Comparison of ENCODE assay signal across 28 cellular contexts in the genomic region with DNA sequence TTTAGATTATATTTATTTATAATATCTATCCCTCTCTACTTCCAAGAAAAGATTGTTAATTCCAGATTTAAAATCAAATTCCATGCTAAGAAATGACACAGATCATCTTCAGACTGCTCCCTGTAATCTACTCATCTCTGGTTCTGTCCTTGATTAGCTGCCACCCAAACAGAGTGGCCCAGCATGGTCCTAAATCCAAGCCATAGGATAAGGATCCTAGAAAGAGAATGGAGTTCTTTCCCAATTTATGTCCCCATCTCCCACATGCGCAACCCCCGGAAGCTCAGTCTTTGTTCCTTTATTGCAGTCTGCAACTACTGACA.
"Had no signal": no experiment of that assay in that cellular context is flagged by ENCODE, and none has a peak within 500 bp of the region (broad histone marks: within the 10 kb centered on the region; RNA-seq: fewer than 3 reads in every experiment).

No MANE protein-coding gene starts in this region.

- H3K4me3 ChIP-seq: left lung, lower lobe of right lung, ovary, right atrium auricular region, right lobe of liver, smooth muscle cell, stomach, testis, thyroid gland, transverse colon, upper lobe of right lung, uterus had no signal

- H3K27me3 Mint-ChIP-seq: progenitor cell of endocrine pancreas; stimulated activated naive B cell treated with anti-CD40 and anti-IgM and Interleukin-4, amounts not matched to agents 10 μg/mL and 1 μg/mL and 100 μg/mL, for 72 hours had no signal

- H3K27ac Mint-ChIP-seq: immature natural killer cell; naive thymus-derived CD8-positive, alpha-beta T cell; nephron; progenitor cell of endocrine pancreas; stimulated activated naive B cell treated with anti-CD40 and anti-IgM and Interleukin-4, amounts not matched to agents 10 μg/mL and 1 μg/mL and 100 μg/mL, for 72 hours had no signal

- H3K27ac ChIP-seq: left lung, lower lobe of right lung, ovary, right atrium auricular region, right lobe of liver, stomach, testis, thyroid gland, transverse colon, upper lobe of right lung, uterus had no signal

- ATAC-seq: left colon; left lung; lower lobe of right lung; naive thymus-derived CD8-positive, alpha-beta T cell; right lobe of liver; stimulated activated naive B cell treated with anti-CD40 and anti-IgM and Interleukin-4, amounts not matched to agents 10 μg/mL and 1 μg/mL and 100 μg/mL, for 72 hours; stimulated activated naive CD8-positive, alpha-beta T cell treated with anti-CD3 and anti-CD28 coated beads, Interleukin-15, Interleukin-2, amounts not matched to agents 100 U/mL and 50 U/mL, for 24 hours; upper lobe of right lung had no signal

- H3K4me1 Mint-ChIP-seq: naive thymus-derived CD8-positive, alpha-beta T cell had no signal

- H3K9me3 Mint-ChIP-seq: immature natural killer cell; neural crest cell; stimulated activated naive B cell treated with anti-CD40 and anti-IgM and Interleukin-4, amounts not matched to agents 10 μg/mL and 1 μg/mL and 100 μg/mL, for 72 hours had no signal

- H3K4me2 ChIP-seq: smooth muscle cell had no signal

- H3K4me3 Mint-ChIP-seq: immature natural killer cell; naive thymus-derived CD8-positive, alpha-beta T cell; nephron; neural crest cell; stimulated activated naive B cell treated with anti-CD40 and anti-IgM and Interleukin-4, amounts not matched to agents 10 μg/mL and 1 μg/mL and 100 μg/mL, for 72 hours had no signal

- DNase-seq: hypothalamus; immature natural killer cell; kidney; left colon; left lung; lower lobe of right lung; mammary epithelial cell; mesenchymal stem cell; naive thymus-derived CD8-positive, alpha-beta T cell; ovary; right lobe of liver; stimulated activated CD4-positive, alpha-beta T cell treated with anti-CD3 and anti-CD28 coated beads, Interleukin-1b, Interleukin-23, amount 100 ng/mL, for 48 hours; stimulated activated CD4-positive, alpha-beta T cell treated with anti-CD3 and anti-CD28 coated beads, Interleukin-2, amount 100 ng/mL, for 48 hours; stimulated activated CD4-positive, alpha-beta T cell treated with anti-CD3 and anti-CD28 coated beads, Interleukin-4, amount 100 ng/mL, for 4 hours; stimulated activated CD8-positive, alpha-beta memory T cell treated with anti-CD3 and anti-CD28 coated beads, Interleukin-4, amount 100 ng/mL, for 48 hours; stimulated activated naive B cell treated with anti-CD40 and anti-IgM and Interleukin-4, amounts not matched to agents 10 μg/mL and 1 μg/mL and 100 μg/mL, for 72 hours; stimulated activated naive CD8-positive, alpha-beta T cell treated with anti-CD3 and anti-CD28 coated beads, Interleukin-15, Interleukin-2, amounts not matched to agents 100 U/mL and 50 U/mL, for 24 hours; stomach; testis; thyroid gland; transverse colon; upper lobe of right lung; uterus had no signal

- H3K36me3 ChIP-seq: left lung, lower lobe of right lung, ovary, right atrium auricular region, right lobe of liver, stomach, thyroid gland, transverse colon, upper lobe of right lung, uterus had no signal

- H3K4me1 ChIP-seq: left lung, lower lobe of right lung, right lobe of liver, transverse colon, upper lobe of right lung had no signal

- H3K36me3 Mint-ChIP-seq: immature natural killer cell; naive thymus-derived CD8-positive, alpha-beta T cell; stimulated activated naive B cell treated with anti-CD40 and anti-IgM and Interleukin-4, amounts not matched to agents 10 μg/mL and 1 μg/mL and 100 μg/mL, for 72 hours had no signal

- H3K9me3 ChIP-seq: left lung, lower lobe of right lung, ovary, right atrium auricular region, right lobe of liver, stomach, testis, thyroid gland, transverse colon, upper lobe of right lung, uterus had no signal

- H3K27me3 ChIP-seq: left lung, ovary, right atrium auricular region, right lobe of liver, stomach, testis, thyroid gland, transverse colon, upper lobe of right lung, uterus had no signal
